Comparison of ENCODE assay signal across 8 cellular contexts in the genomic region with DNA sequence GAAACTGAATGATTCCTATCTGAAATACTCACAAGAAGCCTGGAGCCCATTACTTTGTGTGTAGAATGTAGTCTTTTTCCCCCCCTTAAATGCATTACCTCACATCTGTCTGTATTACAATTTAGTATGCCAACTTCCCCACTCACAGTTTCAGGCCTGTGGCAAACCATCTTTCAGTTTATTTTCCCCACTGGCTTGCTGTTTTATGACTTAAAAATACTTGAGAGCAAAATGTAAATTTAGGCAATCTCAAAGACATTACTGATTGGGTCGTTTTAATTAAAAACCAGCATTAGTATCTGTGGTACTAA. TPM values are rescaled to one million over a fixed set of nuclear protein-coding genes. Genes with fewer than 3 reads are reported as not detected.
DNase-seq lines count a peak whose midpoint lies in the region; ATAC-seq and TF ChIP-seq lines count a peak whose summit lies in the region.

No MANE protein-coding gene starts in this region.

- no peak overlapping the region for H3K27ac Mint-ChIP-seq in Calu3 (ENCODE audit: unreplicated experiment)
- peak overlapping the region; percentile 96 for H3K27ac Mint-ChIP-seq in activated naive CD8-positive, alpha-beta T cell treated with anti-CD3 and anti-CD28 coated beads, Interleukin-2, amount 10 ng/mL, durations not matched to agents 7 days and 5 days
- peak overlapping the region; percentile 4 to 15 (median 7) for H3K27ac Mint-ChIP-seq in nephron

- BruUV-seq in Calu3 (replicated peaks; lab: Mats Ljungman, UMichigan), result no TSS peak

- DNase-seq in Calu3, result no peak
- DNase-seq in MM.1S, result peak; percentile 43
- no peak for DNase-seq in activated naive CD8-positive, alpha-beta T cell treated with anti-CD3 and anti-CD28 coated beads, Interleukin-2, amount 10 ng/mL, durations not matched to agents 7 days and 5 days
- DNase-seq in ascending aorta (ENCODE audit: low spot score in 2 of 2), result no peak
- no peak for DNase-seq in stimulated activated CD8-positive, alpha-beta memory T cell treated with anti-CD3 and anti-CD28 coated beads, Interleukin-4, amount 100 ng/mL, for 48 hours
- no peak for DNase-seq in G401 (ENCODE audit: low spot score)
- DNase-seq in GM13976 (ENCODE audit: low spot score), result no peak

- H3K27ac ChIP-seq in MM.1S (ENCODE audit: low read length) (peak overlapping the region; percentile 95), ascending aorta (peak overlapping the region in 1 of 2 donors; percentile 19)

- no peaks in the 10 kb centered on the region for H3K36me3 Mint-ChIP-seq in Calu3 (ENCODE audit: insufficient read depth, unreplicated experiment)
- H3K36me3 Mint-ChIP-seq in activated naive CD8-positive, alpha-beta T cell treated with anti-CD3 and anti-CD28 coated beads, Interleukin-2, amount 10 ng/mL, durations not matched to agents 7 days and 5 days, result peaks cover 10% of the 10 kb centered on the region
- H3K36me3 Mint-ChIP-seq in nephron (ENCODE audit: low read depth), result peaks cover 6% of the 10 kb centered on the region

- CTCF ChIA-PET in Calu3 (lab: Charles Lee), result interaction anchor here (0.6 kb wide), 1 partner anchor 114 kb away, joined by 3 read pairs; no protein-coding TSS in a partner anchor

- H3K4me2 ChIP-seq in MM.1S (ENCODE audit: low read depth, low read length), result peak overlapping the region; percentile 90

- intact Hi-C loops in Calu3 (cut with micrococcal nuclease; ENCODE audit: unreplicated experiment), result no loop called here
- intact Hi-C loops in ascending aorta (cut with DNase I), result no loop called here

- no peaks in the 10 kb centered on the region for H3K27me3 Mint-ChIP-seq in Calu3 (ENCODE audit: unreplicated experiment)
- H3K27me3 Mint-ChIP-seq in activated naive CD8-positive, alpha-beta T cell treated with anti-CD3 and anti-CD28 coated beads, Interleukin-2, amount 10 ng/mL, durations not matched to agents 7 days and 5 days, result no peaks in the 10 kb centered on the region
- no peaks in the 10 kb centered on the region for H3K27me3 Mint-ChIP-seq in nephron (ENCODE audit: low read depth)

- POLR2A ChIA-PET in activated naive CD8-positive, alpha-beta T cell treated with anti-CD3 and anti-CD28 coated beads, Interleukin-2, amount 10 ng/mL, durations not matched to agents 7 days and 5 days (lab: Charles Lee), result interaction anchor here (2.8 to 3.7 kb wide), 2 partner anchors 15 to 30 kb away, joined by 21 to 33 read pairs; partner anchors contain the start of gene PIP4K2A

- H3K9me3 ChIP-seq in MM.1S (replicated peaks; ENCODE audit: insufficient read depth, low read length), result no peaks in the 10 kb centered on the region
- no peaks in the 10 kb centered on the region for H3K9me3 ChIP-seq in ascending aorta

- H3K27me3 ChIP-seq in MM.1S (replicated peaks; ENCODE audit: insufficient read depth, low read length), result no peaks in the 10 kb centered on the region
- H3K27me3 ChIP-seq in ascending aorta, result no peaks in the 10 kb centered on the region

- H3K9me3 Mint-ChIP-seq in Calu3 (ENCODE audit: low read depth, unreplicated experiment) (no peaks in the 10 kb centered on the region), nephron (peaks cover 8% of the 10 kb centered on the region)
- H3K9me3 Mint-ChIP-seq in activated naive CD8-positive, alpha-beta T cell treated with anti-CD3 and anti-CD28 coated beads, Interleukin-2, amount 10 ng/mL, durations not matched to agents 7 days and 5 days, result no peaks in the 10 kb centered on the region

- H3K4me3 Mint-ChIP-seq in Calu3 (ENCODE audit: low read depth, unreplicated experiment) (peak overlapping the region; percentile 45), nephron (no peak overlapping the region)
- peak overlapping the region; percentile 71 for H3K4me3 Mint-ChIP-seq in activated naive CD8-positive, alpha-beta T cell treated with anti-CD3 and anti-CD28 coated beads, Interleukin-2, amount 10 ng/mL, durations not matched to agents 7 days and 5 days

- peaks cover 75% of the 10 kb centered on the region for H3K79me2 ChIP-seq in MM.1S (ENCODE audit: low read length)

- H3K9me2 ChIP-seq in MM.1S (replicated peaks; ENCODE audit: insufficient read depth, low read length), result no peaks in the 10 kb centered on the region

- H3K4me3 ChIP-seq in MM.1S (ENCODE audit: low read length) (peak overlapping the region; percentile 50), ascending aorta (peak overlapping the region in 1 of 2 donors; percentile 20)

- H3K4me1 ChIP-seq in MM.1S (ENCODE audit: low read length), result peaks cover 41% of the 10 kb centered on the region
- peaks cover 0 to 41% of the 10 kb centered on the region in 2 donors for H3K4me1 ChIP-seq in ascending aorta

- peaks cover 32% of the 10 kb centered on the region for H3F3A ChIP-seq in MM.1S (ENCODE audit: insufficient read depth, low read length)

- TF ChIP-seq CTCF in Calu3 (IDR thresholded peaks at IDR 0.05; ENCODE audit: unreplicated experiment), result no peak
- no peak for TF ChIP-seq CTCF in MM.1S (IDR thresholded peaks at IDR 0.05; ENCODE audit: low read length)
- no peak for TF ChIP-seq CTCF in nephron (IDR thresholded peaks at IDR 0.05; ENCODE audit: unreplicated experiment in 3 of 3)
- no peak for TF ChIP-seq CTCF in ascending aorta (IDR thresholded peaks at IDR 0.05)
- no peak for TF ChIP-seq CTCF in GM13976 (IDR thresholded peaks at IDR 0.05; ENCODE audit: borderline replicate concordance, control extremely low read depth, extremely low read depth, insufficient read depth, missing control alignments)

- no peaks in the 10 kb centered on the region for H4K20me1 ChIP-seq in MM.1S (ENCODE audit: insufficient read depth, low read length)

- 0 out of 2 replicates have a peak overlapping the region, but pooled peaks have one; percentile 12 for H2AFZ ChIP-seq in MM.1S (ENCODE audit: low read length)

- H3K36me3 ChIP-seq in MM.1S (replicated peaks; ENCODE audit: insufficient read depth, low read length), result no peaks in the 10 kb centered on the region
- H3K36me3 ChIP-seq in ascending aorta, result no peaks in the 10 kb centered on the region

- in situ Hi-C loops in G401 (cut with HindIII; ENCODE audit: low sequenced_read_pairs), result no loop called here
- in situ Hi-C loops in GM13976 (cut with MboI; ENCODE audit: low sequenced_read_pairs, unreplicated experiment), result no loop called here

- H3K4me1 Mint-ChIP-seq in Calu3 (ENCODE audit: low read depth, unreplicated experiment), result peaks cover 42% of the 10 kb centered on the region
- H3K4me1 Mint-ChIP-seq in activated naive CD8-positive, alpha-beta T cell treated with anti-CD3 and anti-CD28 coated beads, Interleukin-2, amount 10 ng/mL, durations not matched to agents 7 days and 5 days, result peaks cover 75% of the 10 kb centered on the region
- H3K4me1 Mint-ChIP-seq in nephron, result peaks cover 19% of the 10 kb centered on the region

- ATAC-seq in activated naive CD8-positive, alpha-beta T cell treated with anti-CD3 and anti-CD28 coated beads, Interleukin-2, amount 10 ng/mL, durations not matched to agents 7 days and 5 days (ENCODE audit: low read depth), result no peak

- peak overlapping the region; percentile 62 for H3K9ac ChIP-seq in MM.1S (ENCODE audit: low read length)

RNA-seq across cellular contexts. Expression of gene PIP4K2A, which starts 30.4 kb away (rescaled TPM):
- total RNA-seq in Calu3 (2022), result 22.7 and 24.2 TPM in 2 replicates
- 100 to 1,000 TPM; 179 to 199 TPM for total RNA-seq in activated naive CD8-positive, alpha-beta T cell treated with anti-CD3 and anti-CD28 coated beads, Interleukin-2, amount 10 ng/mL, durations not matched to agents 7 days and 5 days
- total RNA-seq in ascending aorta, result 34.9 TPM
- total RNA-seq in G401 (2014; rRNA removed; shearing (Covaris generic)), result 39.2 and 83.4 TPM in 2 replicates

Comparison
In these comparisons a context has a peak if more than half of its experiments do, and no peak if none do; other contexts are left out.
1. H3K4me3 Mint-ChIP-seq: peak in Calu3 (single experiment) and activated naive CD8-positive, alpha-beta T cell treated with anti-CD3 and anti-CD28 coated beads, Interleukin-2, amount 10 ng/mL, durations not matched to agents 7 days and 5 days (single experiment); none in nephron (0 of 3).